In genomic region chr9:21367169-21367568, GRCh38 we compare ENCODE assay signal across 8 cellular contexts.
DNase-seq lines count a peak whose midpoint lies in the region; ATAC-seq and FAIRE-seq lines count a peak whose summit lies in the region.
"Not testable (repeated sequence)": the region's sequence is repeated elsewhere in the genome, so short reads cannot be mapped to it uniquely, and the experiment has no call there.

No MANE protein-coding gene starts in this region.

- ATAC-seq in GM19328 (IDR thresholded peaks at IDR 0.05; ENCODE audit: unreplicated experiment) (peak; percentile 81), GM21447 (IDR thresholded peaks at IDR 0.05; ENCODE audit: unreplicated experiment) (peak; percentile 96), HG02623 (IDR thresholded peaks at IDR 0.05; ENCODE audit: unreplicated experiment) (peak; percentile 89), HG02981 (IDR thresholded peaks at IDR 0.05; ENCODE audit: unreplicated experiment) (peak; percentile 94), HG03196 (IDR thresholded peaks at IDR 0.05; ENCODE audit: unreplicated experiment) (peak; percentile 81), HG03571 (IDR thresholded peaks at IDR 0.05; ENCODE audit: unreplicated experiment) (peak; percentile 90)
- ATAC-seq in stimulated activated naive B cell treated with anti-CD40 and anti-IgM and Interleukin-4, amounts not matched to agents 10 μg/mL and 1 μg/mL and 100 μg/mL, for 72 hours (replicated peaks): peak; percentile 96 to 99

- peak; percentile 18 for FAIRE-seq in GM18507 (lab: Jason Lieb, UNC)

- not testable (repeated sequence) for H3K4me1 Mint-ChIP-seq in stimulated activated naive B cell treated with anti-CD40 and anti-IgM and Interleukin-4, amounts not matched to agents 10 μg/mL and 1 μg/mL and 100 μg/mL, for 72 hours

- H3K36me3 Mint-ChIP-seq in stimulated activated naive B cell treated with anti-CD40 and anti-IgM and Interleukin-4, amounts not matched to agents 10 μg/mL and 1 μg/mL and 100 μg/mL, for 72 hours: not testable (repeated sequence)

- not testable (repeated sequence) for H3K9me3 Mint-ChIP-seq in stimulated activated naive B cell treated with anti-CD40 and anti-IgM and Interleukin-4, amounts not matched to agents 10 μg/mL and 1 μg/mL and 100 μg/mL, for 72 hours

- H3K27me3 Mint-ChIP-seq in stimulated activated naive B cell treated with anti-CD40 and anti-IgM and Interleukin-4, amounts not matched to agents 10 μg/mL and 1 μg/mL and 100 μg/mL, for 72 hours: peaks cover 49 to 54% of the 10 kb centered on the region in 2 donors

- DNase-seq in GM18507 (ENCODE audit: extremely low spot score, insufficient read length, low read depth); stimulated activated naive B cell treated with anti-CD40 and anti-IgM and Interleukin-4, amounts not matched to agents 10 μg/mL and 1 μg/mL and 100 μg/mL, for 72 hours: not testable (repeated sequence)

- not testable (repeated sequence) for H3K27ac Mint-ChIP-seq in stimulated activated naive B cell treated with anti-CD40 and anti-IgM and Interleukin-4, amounts not matched to agents 10 μg/mL and 1 μg/mL and 100 μg/mL, for 72 hours

- not testable (repeated sequence) for H3K4me3 Mint-ChIP-seq in stimulated activated naive B cell treated with anti-CD40 and anti-IgM and Interleukin-4, amounts not matched to agents 10 μg/mL and 1 μg/mL and 100 μg/mL, for 72 hours
